Comparison of ENCODE assay signal across 8 cellular contexts in genomic region chr16:28823291-28823718, GRCh38. TPM values are rescaled to one million over a fixed set of nuclear protein-coding genes. Genes with fewer than 3 reads are reported as not detected.
DNase-seq lines count a peak whose midpoint lies in the region; ATAC-seq, FAIRE-seq and TF ChIP-seq lines count a peak whose summit lies in the region.

No MANE protein-coding gene starts in this region.

- no TSS peak for BruUV-seq in K562 (replicated peaks; lab: Mats Ljungman, UMichigan)
- BruUV-seq in HepG2 (replicated peaks; lab: Mats Ljungman, UMichigan): no TSS peak

- ATAC-seq in HG03565 (IDR thresholded peaks at IDR 0.05; ENCODE audit: unreplicated experiment) (peak; percentile 2), K562 (peak; percentile 3), HepG2 (peak; percentile 20)

- POLR2A ChIA-PET in K562 (lab: Yijun Ruan, JAX) (interaction anchor here (0.6 to 2.6 kb wide), 7 partner anchors 8 to 122 kb away, joined by 3 to 11 read pairs (median 3); partner anchors contain the start of gene TUFM), HepG2 (lab: Yijun Ruan, JAX) (interaction anchor here (1.0 to 5.8 kb wide), 13 partner anchors 9 to 214 kb away, joined by 4 to 85 read pairs (median 15); partner anchors contain the start of genes NFATC2IP, SH2B1, SPNS1 and SULT1A1)

- no peak for FAIRE-seq in K562 (lab: Jason Lieb, UNC)
- FAIRE-seq in HepG2 (lab: Jason Lieb, UNC): no peak

- H3K27me3 Mint-ChIP-seq in type B pancreatic cell: no peaks in the 10 kb centered on the region

- H3K4me3 ChIP-seq in K562 (peak overlapping the region; percentile 99), HepG2 (replicated peaks in 1 of 3; ENCODE audit: insufficient read depth in 1 of 3, low read depth in 2 of 3, low read length in 3 of 3) (peak overlapping the region; percentile 77 to 99 (median 89))

- peaks cover 51% of the 10 kb centered on the region for H3K36me3 ChIP-seq in K562 (ENCODE audit: control insufficient read depth, insufficient read depth, low read length)
- peaks cover 14 to 33% of the 10 kb centered on the region in 2 experiments for H3K36me3 ChIP-seq in HepG2 (replicated peaks in 1 of 2; ENCODE audit: control insufficient read depth in 1 of 2, insufficient read depth in 2 of 2, low read length in 2 of 2)

- no peaks in the 10 kb centered on the region for H3K9me1 ChIP-seq in K562 (ENCODE audit: control insufficient read depth, insufficient read depth, low read length)

- H3K27ac ChIP-seq in K562 (ENCODE audit: extremely low read depth, low read depth, low read length) (peak overlapping the region; percentile 99), HepG2 (ENCODE audit: extremely low read length, insufficient read depth, low read length) (peak overlapping the region; percentile 97)

- peaks cover 3% of the 10 kb centered on the region; the same call in 1 of the 2 replicates for H4K20me1 ChIP-seq in K562 (replicated peaks; ENCODE audit: control insufficient read depth, insufficient read depth, low read length)
- H4K20me1 ChIP-seq in HepG2 (ENCODE audit: insufficient read depth, low read length): peaks cover 29% of the 10 kb centered on the region

- peak overlapping the region; percentile 99; the same call in 1 of the 2 replicates for H3K4me2 ChIP-seq in K562 (ENCODE audit: insufficient read depth, low read length)
- peak overlapping the region; percentile 43 for H3K4me2 ChIP-seq in HepG2 (ENCODE audit: low read depth, low read length)

- H3K79me2 ChIP-seq in K562 (ENCODE audit: control insufficient read depth, insufficient read depth, low read length) (peaks cover 70% of the 10 kb centered on the region), HepG2 (ENCODE audit: insufficient read depth, low read length) (peaks cover 45% of the 10 kb centered on the region)

- peak; percentile 72 for DNase-seq in DMS 273 (lab: John Stamatoyannopoulos, UW; ENCODE audit: unreplicated experiment)
- no peak for DNase-seq in DMS 273 treated with DMSO at 0.1 percent for 48 hours (lab: John Stamatoyannopoulos, UW)
- DNase-seq in K562 (ENCODE audit: extremely low read depth in 1 of 4, low spot score in 3 of 4): no peak
- no peak for DNase-seq in HepG2 (ENCODE audit: low spot score)
- DNase-seq in type B pancreatic cell (ENCODE audit: extremely low spot score, unreplicated experiment): no peak
- DNase-seq in cerebellum (ENCODE audit: low spot score): no peak
- no peak for DNase-seq in erythroblast (lab: John Stamatoyannopoulos, UW)

- H3K27ac Mint-ChIP-seq in type B pancreatic cell: no peak overlapping the region

- H3K4me1 Mint-ChIP-seq in type B pancreatic cell (ENCODE audit: unreplicated experiment): peaks cover 27% of the 10 kb centered on the region

- CTCF ChIA-PET in K562 (lab: Yijun Ruan, JAX; ENCODE audit: low intra/inter-chr PET ratio): no interaction called here
- CTCF ChIA-PET in HepG2 (lab: Yijun Ruan, JAX; ENCODE audit: low intra/inter-chr PET ratio, low total read pairs): no interaction called here

- no peak for TF ChIP-seq POLR2A in K562 (conservative IDR thresholded peaks at IDR 0.05)
- no peak for TF ChIP-seq POLR2A in HepG2 (IDR thresholded peaks at IDR 0.05; ENCODE audit: insufficient read depth in 1 of 2, low read depth in 2 of 2, low read length in 2 of 2)
- no peak for TF ChIP-seq POLR2A in erythroblast (IDR thresholded peaks at IDR 0.05; ENCODE audit: low read length)

- peaks cover 20% of the 10 kb centered on the region for H3K36me3 Mint-ChIP-seq in type B pancreatic cell

- TF ChIP-seq EP300 in K562 (IDR thresholded peaks at IDR 0.05; ENCODE audit: low read length) (no peak), HepG2 (IDR thresholded peaks at IDR 0.05; ENCODE audit: low read depth in 2 of 2, low read length in 2 of 2) (no peak), HepG2 (CRISPR knock-in tag; IDR thresholded peaks at IDR 0.05; ENCODE audit: borderline replicate concordance) (no peak)

- TF ChIP-seq RAD21 in K562 (CRISPR knock-in tag; conservative IDR thresholded peaks at IDR 0.05 in 1 of 2, IDR thresholded peaks at IDR 0.05 in 1 of 2) (no peak), HepG2 (CRISPR knock-in tag; IDR thresholded peaks at IDR 0.05) (0 out of 2 replicates have a peak, but pooled peaks have one; percentile 47)

- TF ChIP-seq CTCF in K562 (IDR thresholded peaks at IDR 0.05 in 2 of 3, conservative IDR thresholded peaks at IDR 0.05 in 1 of 3; ENCODE audit: insufficient read depth in 2 of 3, low read depth in 1 of 3, low read length in 3 of 3) (no peak), HepG2 (CRISPR knock-in tag; IDR thresholded peaks at IDR 0.05) (no peak), type B pancreatic cell (conservative IDR thresholded peaks at IDR 0.05) (no peak)

- H3K27me3 ChIP-seq in K562 (ENCODE audit: control insufficient read depth in 2 of 2, insufficient read depth in 2 of 2, low read length in 2 of 2) (no peaks in the 10 kb centered on the region), HepG2 (ENCODE audit: control insufficient read depth in 1 of 2, insufficient read depth in 2 of 2, low read length in 2 of 2) (no peaks in the 10 kb centered on the region; a peak in 1 of 5 replicates)

- peak overlapping the region; percentile 98 to 99 for H3K9ac ChIP-seq in K562 (ENCODE audit: insufficient read depth in 1 of 2, low read depth in 2 of 2, low read length in 2 of 2)
- H3K9ac ChIP-seq in HepG2 (ENCODE audit: insufficient read depth, low read depth, low read length): peak overlapping the region; percentile 99

- H3K9me3 Mint-ChIP-seq in type B pancreatic cell: no peaks in the 10 kb centered on the region

- H3K9me3 ChIP-seq in K562 (replicated peaks; ENCODE audit: control insufficient read depth, insufficient read depth, low read depth, low read length): peaks cover 11% of the 10 kb centered on the region
- H3K9me3 ChIP-seq in HepG2 (ENCODE audit: low read length): no peaks in the 10 kb centered on the region

- 0% methylated on average over 20 of the region's 44 CpGs for WGBS in K562 (ENCODE audit: insufficient coverage, low coverage, missing lambda C conversion rate)
- WGBS in HepG2 (ENCODE audit: low lambda C conversion rate): 0% methylated on average over 25 of the region's 44 CpGs

- H2AFZ ChIP-seq in K562 (ENCODE audit: low read depth, low read length): no peak overlapping the region
- H2AFZ ChIP-seq in HepG2 (ENCODE audit: low read length): no peak overlapping the region

- in situ Hi-C loops in K562 (cut with MboI) (no loop called here), HepG2 (cut with HindIII; ENCODE audit: extremely low pct_ligation_motif_present, low pct_unique_long_range_greater_than_20kb) (no loop called here)

- H3K4me3 Mint-ChIP-seq in type B pancreatic cell: peak overlapping the region; percentile 100

- H3K4me1 ChIP-seq in K562 (replicated peaks in 1 of 2; ENCODE audit: control insufficient read depth in 2 of 2, insufficient read depth in 2 of 2, low read length in 2 of 2) (peaks cover 16 to 24% of the 10 kb centered on the region in 2 experiments), HepG2 (ENCODE audit: insufficient read depth, low read length) (peaks cover 52% of the 10 kb centered on the region)

- intact Hi-C loops in K562 (cut with micrococcal nuclease): no loop called here
- intact Hi-C loops in HepG2 (cut with micrococcal nuclease; ENCODE audit: unreplicated experiment): loop anchor here (5.0 kb wide), 1 partner anchor 114 kb away; no protein-coding TSS in a partner anchor

RNA-seq across cellular contexts. Expression of gene ATXN2L, which starts 0.5 kb away (rescaled TPM):
- total RNA-seq in K562 (2011; cell fraction: chromatin; rRNA removed; ENCODE audit: low replicate concordance): 649 and 780 TPM in 2 replicates
- total RNA-seq in K562 (2011; cell fraction: nucleolus; rRNA removed): 305 and 317 TPM in 2 replicates
- 402 and 422 TPM in 2 replicates for total RNA-seq in K562 (2011; cell fraction: nucleoplasm; rRNA removed)
- 62.2 and 78.2 TPM in 2 replicates for total RNA-seq in K562 (2014; rRNA removed)
- 37.2 and 38.7 TPM in 2 replicates for total RNA-seq in K562 (2014; rRNA removed; fragmentation: Illumina TruSeq; extraction: Trizol)
- total RNA-seq in K562 (2015; rRNA removed; fragmentation: Illumina TruSeq; extraction: Trizol): 35.7 and 36.4 TPM in 2 replicates
- 233 and 280 TPM in 2 replicates for total RNA-seq in K562 (2021)
- polyA plus RNA-seq in K562 (2011; rRNA removed): 25.1 and 43.6 TPM in 2 replicates
- polyA plus RNA-seq in K562 (2011; cell fraction: cytosol; rRNA removed): 32.0 and 34.3 TPM in 2 replicates
- 272 and 340 TPM in 2 replicates for polyA plus RNA-seq in K562 (2011; cell fraction: nucleus; rRNA removed)
- 146 and 261 TPM in 2 replicates for polyA plus RNA-seq in K562 (2012)
- polyA plus RNA-seq in K562 (2014; fragmentation: Illumina TruSeq; extraction: Trizol): 130 and 193 TPM in 2 replicates
- 1 to 10 TPM; 3.8 to 6.5 TPM for polyA plus RNA-seq in K562 (2014; fragmentation: Nextera tagmentation; extraction: Ambion mirVana)
- polyA plus RNA-seq in K562 (2014; rRNA removed): 115 and 145 TPM in 2 replicates
- polyA minus RNA-seq in K562 (2011; rRNA and poly(A)+ RNA removed): 37.4 and 45.8 TPM in 2 replicates
- 89.4 and 177 TPM in 2 replicates for polyA minus RNA-seq in K562 (2011; cell fraction: cytosol; rRNA and poly(A)+ RNA removed)
- 75.4 and 98.7 TPM in 2 replicates for polyA minus RNA-seq in K562 (2011; cell fraction: nucleus; rRNA and poly(A)+ RNA removed)
- total RNA-seq in HepG2 (2016; rRNA removed; fragmentation: Illumina TruSeq; extraction: Trizol): 40.8 and 48.4 TPM in 2 replicates
- 36.9 and 45.8 TPM in 2 replicates for total RNA-seq in HepG2 (2016; cell fraction: cytosol; rRNA removed; fragmentation: Illumina TruSeq; extraction: Trizol; ENCODE audit: low read depth)
- 42.8 and 43.7 TPM in 2 replicates for total RNA-seq in HepG2 (2016; cell fraction: insoluble cytoplasmic fraction; rRNA removed; fragmentation: Illumina TruSeq; extraction: Trizol)
- 52.1 and 54.1 TPM in 2 replicates for total RNA-seq in HepG2 (2016; cell fraction: membrane; rRNA removed; fragmentation: Illumina TruSeq; extraction: Trizol)
- 63.4 and 92.7 TPM in 2 replicates for total RNA-seq in HepG2 (2016; cell fraction: nucleus; rRNA removed; fragmentation: Illumina TruSeq; extraction: Trizol)
- polyA plus RNA-seq in HepG2 (2011; rRNA removed): 55.1 and 63.9 TPM in 2 replicates
- polyA plus RNA-seq in HepG2 (2011; cell fraction: cytosol; rRNA removed): 23.4 and 26.4 TPM in 2 replicates
- polyA plus RNA-seq in HepG2 (2011; cell fraction: nucleus; rRNA removed): 475 and 487 TPM in 2 replicates
- 130 and 201 TPM in 2 replicates for polyA plus RNA-seq in HepG2 (2012)
- polyA plus RNA-seq in HepG2 (2016; cell fraction: cytosol; fragmentation: Illumina TruSeq; extraction: Trizol; ENCODE audit: low read depth): 25.5 and 29.6 TPM in 2 replicates
- polyA plus RNA-seq in HepG2 (2016; cell fraction: insoluble cytoplasmic fraction; fragmentation: Illumina TruSeq; extraction: Trizol; ENCODE audit: low read depth): 97.1 and 152 TPM in 2 replicates
- 65.4 and 76.8 TPM in 2 replicates for polyA plus RNA-seq in HepG2 (2016; cell fraction: membrane; fragmentation: Illumina TruSeq; extraction: Trizol; ENCODE audit: low read depth)
- 346 and 353 TPM in 2 replicates for polyA plus RNA-seq in HepG2 (2016; cell fraction: nucleus; fragmentation: Illumina TruSeq; extraction: Trizol; ENCODE audit: insufficient read depth, low read depth)
- polyA minus RNA-seq in HepG2 (2011; rRNA and poly(A)+ RNA removed; ENCODE audit: low replicate concordance): 36.7 and 65.3 TPM in 2 replicates
- polyA minus RNA-seq in HepG2 (2011; cell fraction: cytosol; rRNA and poly(A)+ RNA removed): 77.5 and 78.1 TPM in 2 replicates
- 171 and 176 TPM in 2 replicates for polyA minus RNA-seq in HepG2 (2011; cell fraction: nucleus; rRNA and poly(A)+ RNA removed)
- total RNA-seq in type B pancreatic cell (ENCODE audit: low replicate concordance): 166 and 208 TPM in 2 replicates
- 47.1 TPM for total RNA-seq in cerebellum

RNA-seq across cellular contexts. Expression of gene TUFM, which starts 22.8 kb away (rescaled TPM):
- total RNA-seq in K562 (2011; cell fraction: chromatin; rRNA removed; ENCODE audit: low replicate concordance): 141 and 307 TPM in 2 replicates
- total RNA-seq in K562 (2011; cell fraction: nucleolus; rRNA removed): 333 and 347 TPM in 2 replicates
- 204 and 233 TPM in 2 replicates for total RNA-seq in K562 (2011; cell fraction: nucleoplasm; rRNA removed)
- total RNA-seq in K562 (2014; rRNA removed) (366 and 468 TPM in 2 replicates), K562 (2014; rRNA removed; fragmentation: Illumina TruSeq; extraction: Trizol) (202 and 249 TPM in 2 replicates), K562 (2015; rRNA removed; fragmentation: Illumina TruSeq; extraction: Trizol) (255 and 256 TPM in 2 replicates), K562 (2021) (410 and 434 TPM in 2 replicates), HepG2 (2016; rRNA removed; fragmentation: Illumina TruSeq; extraction: Trizol) (138 and 298 TPM in 2 replicates), type B pancreatic cell (ENCODE audit: low replicate concordance) (177 and 182 TPM in 2 replicates), cerebellum (43.1 TPM)
- polyA plus RNA-seq in K562 (2011; rRNA removed) (174 and 217 TPM in 2 replicates), K562 (2014; fragmentation: Illumina TruSeq; extraction: Trizol) (354 and 374 TPM in 2 replicates), K562 (2014; fragmentation: Nextera tagmentation; extraction: Ambion mirVana) (10 to 100 TPM; 34.1 to 71.2 TPM), K562 (2014; rRNA removed) (275 and 298 TPM in 2 replicates), HepG2 (2011; rRNA removed) (189 and 206 TPM in 2 replicates)
- polyA plus RNA-seq in K562 (2011; cell fraction: cytosol; rRNA removed): 203 and 308 TPM in 2 replicates
- polyA plus RNA-seq in K562 (2011; cell fraction: nucleus; rRNA removed): 506 and 760 TPM in 2 replicates
- polyA plus RNA-seq in K562 (2012): 267 and 370 TPM in 2 replicates
- 73.7 and 83.7 TPM in 2 replicates for polyA minus RNA-seq in K562 (2011; rRNA and poly(A)+ RNA removed)
- 105 and 124 TPM in 2 replicates for polyA minus RNA-seq in K562 (2011; cell fraction: cytosol; rRNA and poly(A)+ RNA removed)
- 69.0 and 71.4 TPM in 2 replicates for polyA minus RNA-seq in K562 (2011; cell fraction: nucleus; rRNA and poly(A)+ RNA removed)
- 52.9 and 59.0 TPM in 2 replicates for total RNA-seq in HepG2 (2016; cell fraction: cytosol; rRNA removed; fragmentation: Illumina TruSeq; extraction: Trizol; ENCODE audit: low read depth)
- 109 and 318 TPM in 2 replicates for total RNA-seq in HepG2 (2016; cell fraction: insoluble cytoplasmic fraction; rRNA removed; fragmentation: Illumina TruSeq; extraction: Trizol)
- 97.9 and 102 TPM in 2 replicates for total RNA-seq in HepG2 (2016; cell fraction: membrane; rRNA removed; fragmentation: Illumina TruSeq; extraction: Trizol)
- 269 and 303 TPM in 2 replicates for total RNA-seq in HepG2 (2016; cell fraction: nucleus; rRNA removed; fragmentation: Illumina TruSeq; extraction: Trizol)
- 123 and 178 TPM in 2 replicates for polyA plus RNA-seq in HepG2 (2011; cell fraction: cytosol; rRNA removed)
- polyA plus RNA-seq in HepG2 (2011; cell fraction: nucleus; rRNA removed): 404 and 487 TPM in 2 replicates
- 180 and 205 TPM in 2 replicates for polyA plus RNA-seq in HepG2 (2012)
- polyA plus RNA-seq in HepG2 (2016; cell fraction: cytosol; fragmentation: Illumina TruSeq; extraction: Trizol; ENCODE audit: low read depth): 69.4 and 72.1 TPM in 2 replicates
- 150 and 184 TPM in 2 replicates for polyA plus RNA-seq in HepG2 (2016; cell fraction: insoluble cytoplasmic fraction; fragmentation: Illumina TruSeq; extraction: Trizol; ENCODE audit: low read depth)
- 99.2 and 107 TPM in 2 replicates for polyA plus RNA-seq in HepG2 (2016; cell fraction: membrane; fragmentation: Illumina TruSeq; extraction: Trizol; ENCODE audit: low read depth)
- 673 and 742 TPM in 2 replicates for polyA plus RNA-seq in HepG2 (2016; cell fraction: nucleus; fragmentation: Illumina TruSeq; extraction: Trizol; ENCODE audit: insufficient read depth, low read depth)
- polyA minus RNA-seq in HepG2 (2011; rRNA and poly(A)+ RNA removed; ENCODE audit: low replicate concordance): 135 and 165 TPM in 2 replicates
- 69.4 and 75.9 TPM in 2 replicates for polyA minus RNA-seq in HepG2 (2011; cell fraction: cytosol; rRNA and poly(A)+ RNA removed)
- 56.7 and 63.5 TPM in 2 replicates for polyA minus RNA-seq in HepG2 (2011; cell fraction: nucleus; rRNA and poly(A)+ RNA removed)

RNA-seq across cellular contexts. Expression of gene SH2B1, which starts 40.3 kb away (rescaled TPM):
- 80.7 and 204 TPM in 2 replicates for total RNA-seq in K562 (2011; cell fraction: chromatin; rRNA removed; ENCODE audit: low replicate concordance)
- total RNA-seq in K562 (2011; cell fraction: nucleolus; rRNA removed): 124 and 147 TPM in 2 replicates
- 94.3 and 96.1 TPM in 2 replicates for total RNA-seq in K562 (2011; cell fraction: nucleoplasm; rRNA removed)
- 24.7 and 25.9 TPM in 2 replicates for total RNA-seq in K562 (2014; rRNA removed)
- 4.2 and 9.5 TPM in 2 replicates for total RNA-seq in K562 (2014; rRNA removed; fragmentation: Illumina TruSeq; extraction: Trizol)
- total RNA-seq in K562 (2015; rRNA removed; fragmentation: Illumina TruSeq; extraction: Trizol): 15.3 and 16.8 TPM in 2 replicates
- total RNA-seq in K562 (2021): 52.5 and 58.2 TPM in 2 replicates
- polyA plus RNA-seq in K562 (2011; rRNA removed): 12.3 and 23.7 TPM in 2 replicates
- polyA plus RNA-seq in K562 (2011; cell fraction: cytosol; rRNA removed): 17.1 and 29.3 TPM in 2 replicates
- polyA plus RNA-seq in K562 (2011; cell fraction: nucleus; rRNA removed): 163 and 237 TPM in 2 replicates
- polyA plus RNA-seq in K562 (2012): 36.6 and 51.3 TPM in 2 replicates
- 39.4 and 43.6 TPM in 2 replicates for polyA plus RNA-seq in K562 (2014; fragmentation: Illumina TruSeq; extraction: Trizol)
- under 1 TPM; 0.18 to 0.53 TPM for polyA plus RNA-seq in K562 (2014; fragmentation: Nextera tagmentation; extraction: Ambion mirVana)
- 41.7 and 42.5 TPM in 2 replicates for polyA plus RNA-seq in K562 (2014; rRNA removed)
- polyA minus RNA-seq in K562 (2011; rRNA and poly(A)+ RNA removed): 3.2 and 4.6 TPM in 2 replicates
- 8.1 and 11.8 TPM in 2 replicates for polyA minus RNA-seq in K562 (2011; cell fraction: cytosol; rRNA and poly(A)+ RNA removed)
- 28.5 and 28.7 TPM in 2 replicates for polyA minus RNA-seq in K562 (2011; cell fraction: nucleus; rRNA and poly(A)+ RNA removed)
- total RNA-seq in HepG2 (2016; rRNA removed; fragmentation: Illumina TruSeq; extraction: Trizol): 15.6 and 23.3 TPM in 2 replicates
- total RNA-seq in HepG2 (2016; cell fraction: cytosol; rRNA removed; fragmentation: Illumina TruSeq; extraction: Trizol; ENCODE audit: low read depth): 22.5 and 27.1 TPM in 2 replicates
- total RNA-seq in HepG2 (2016; cell fraction: insoluble cytoplasmic fraction; rRNA removed; fragmentation: Illumina TruSeq; extraction: Trizol): 13.4 and 24.5 TPM in 2 replicates
- 16.3 and 21.4 TPM in 2 replicates for total RNA-seq in HepG2 (2016; cell fraction: membrane; rRNA removed; fragmentation: Illumina TruSeq; extraction: Trizol)
- 30.1 and 30.6 TPM in 2 replicates for total RNA-seq in HepG2 (2016; cell fraction: nucleus; rRNA removed; fragmentation: Illumina TruSeq; extraction: Trizol)
- polyA plus RNA-seq in HepG2 (2011; rRNA removed): 30.8 and 40.2 TPM in 2 replicates
- polyA plus RNA-seq in HepG2 (2011; cell fraction: cytosol; rRNA removed): 15.2 and 19.8 TPM in 2 replicates
- polyA plus RNA-seq in HepG2 (2011; cell fraction: nucleus; rRNA removed): 198 and 224 TPM in 2 replicates
- 35.0 and 37.6 TPM in 2 replicates for polyA plus RNA-seq in HepG2 (2012)
- 4.3 and 6.0 TPM in 2 replicates for polyA plus RNA-seq in HepG2 (2016; cell fraction: cytosol; fragmentation: Illumina TruSeq; extraction: Trizol; ENCODE audit: low read depth)
- 18.0 and 21.1 TPM in 2 replicates for polyA plus RNA-seq in HepG2 (2016; cell fraction: insoluble cytoplasmic fraction; fragmentation: Illumina TruSeq; extraction: Trizol; ENCODE audit: low read depth)
- polyA plus RNA-seq in HepG2 (2016; cell fraction: membrane; fragmentation: Illumina TruSeq; extraction: Trizol; ENCODE audit: low read depth): 12.3 and 13.6 TPM in 2 replicates
- 82.4 and 89.4 TPM in 2 replicates for polyA plus RNA-seq in HepG2 (2016; cell fraction: nucleus; fragmentation: Illumina TruSeq; extraction: Trizol; ENCODE audit: insufficient read depth, low read depth)
- 44.5 and 55.4 TPM in 2 replicates for polyA minus RNA-seq in HepG2 (2011; rRNA and poly(A)+ RNA removed; ENCODE audit: low replicate concordance)
- polyA minus RNA-seq in HepG2 (2011; cell fraction: cytosol; rRNA and poly(A)+ RNA removed): 10.5 and 11.6 TPM in 2 replicates
- 36.8 and 48.6 TPM in 2 replicates for polyA minus RNA-seq in HepG2 (2011; cell fraction: nucleus; rRNA and poly(A)+ RNA removed)
- 62.3 and 75.1 TPM in 2 replicates for total RNA-seq in type B pancreatic cell (ENCODE audit: low replicate concordance)
- total RNA-seq in cerebellum: 14.4 TPM

RNA-seq across cellular contexts. Expression of gene ATP2A1, which starts 55.0 kb away (rescaled TPM):
- total RNA-seq in K562 (2011; cell fraction: chromatin; rRNA removed; ENCODE audit: low replicate concordance): 19.9 and 68.6 TPM in 2 replicates
- 13.0 and 15.8 TPM in 2 replicates for total RNA-seq in K562 (2011; cell fraction: nucleolus; rRNA removed)
- total RNA-seq in K562 (2011; cell fraction: nucleoplasm; rRNA removed): 17.7 and 18.4 TPM in 2 replicates
- total RNA-seq in K562 (2014; rRNA removed) (0.41 and 0.65 TPM in 2 replicates), K562 (2014; rRNA removed; fragmentation: Illumina TruSeq; extraction: Trizol) (0.64 and 0.65 TPM in 2 replicates), K562 (2015; rRNA removed; fragmentation: Illumina TruSeq; extraction: Trizol) (0.65 and 1.9 TPM in 2 replicates), K562 (2021) (2.3 and 2.6 TPM in 2 replicates), HepG2 (2016; rRNA removed; fragmentation: Illumina TruSeq; extraction: Trizol) (0.70 and 3.2 TPM in 2 replicates), type B pancreatic cell (ENCODE audit: low replicate concordance) (1.5 and 4.4 TPM in 2 replicates), cerebellum (0.18 TPM)
- polyA plus RNA-seq in K562 (2011; rRNA removed) (1.2 and 3.1 TPM in 2 replicates), K562 (2014; fragmentation: Illumina TruSeq; extraction: Trizol) (1.8 TPM in 2 replicates), K562 (2014; fragmentation: Nextera tagmentation; extraction: Ambion mirVana) (under 1 TPM; 0.25 to 0.58 TPM), K562 (2014; rRNA removed) (1.4 and 1.8 TPM in 2 replicates), HepG2 (2011; rRNA removed) (12.5 and 16.4 TPM in 2 replicates)
- 1.5 and 2.5 TPM in 2 replicates for polyA plus RNA-seq in K562 (2011; cell fraction: cytosol; rRNA removed)
- 27.8 and 31.5 TPM in 2 replicates for polyA plus RNA-seq in K562 (2011; cell fraction: nucleus; rRNA removed)
- polyA plus RNA-seq in K562 (2012): 2.8 and 6.1 TPM in 2 replicates
- 0.60 and 2.1 TPM in 2 replicates for polyA minus RNA-seq in K562 (2011; rRNA and poly(A)+ RNA removed)
- polyA minus RNA-seq in K562 (2011; cell fraction: cytosol; rRNA and poly(A)+ RNA removed): 0.76 and 1.4 TPM in 2 replicates
- polyA minus RNA-seq in K562 (2011; cell fraction: nucleus; rRNA and poly(A)+ RNA removed): 2.0 and 4.8 TPM in 2 replicates
- 1.1 and 1.9 TPM in 2 replicates for total RNA-seq in HepG2 (2016; cell fraction: cytosol; rRNA removed; fragmentation: Illumina TruSeq; extraction: Trizol; ENCODE audit: low read depth)
- total RNA-seq in HepG2 (2016; cell fraction: insoluble cytoplasmic fraction; rRNA removed; fragmentation: Illumina TruSeq; extraction: Trizol): 0.30 and 2.0 TPM in 2 replicates
- total RNA-seq in HepG2 (2016; cell fraction: membrane; rRNA removed; fragmentation: Illumina TruSeq; extraction: Trizol): 0.65 and 1.3 TPM in 2 replicates
- 4.8 and 6.9 TPM in 2 replicates for total RNA-seq in HepG2 (2016; cell fraction: nucleus; rRNA removed; fragmentation: Illumina TruSeq; extraction: Trizol)
- 2.7 and 2.9 TPM in 2 replicates for polyA plus RNA-seq in HepG2 (2011; cell fraction: cytosol; rRNA removed)
- polyA plus RNA-seq in HepG2 (2011; cell fraction: nucleus; rRNA removed): 149 and 332 TPM in 2 replicates
- 31.5 and 57.2 TPM in 2 replicates for polyA plus RNA-seq in HepG2 (2012)
- polyA plus RNA-seq in HepG2 (2016; cell fraction: cytosol; fragmentation: Illumina TruSeq; extraction: Trizol; ENCODE audit: low read depth): 0.51 TPM in 2 replicates
- polyA plus RNA-seq in HepG2 (2016; cell fraction: insoluble cytoplasmic fraction; fragmentation: Illumina TruSeq; extraction: Trizol; ENCODE audit: low read depth): 1.3 and 1.5 TPM in 2 replicates
- polyA plus RNA-seq in HepG2 (2016; cell fraction: membrane; fragmentation: Illumina TruSeq; extraction: Trizol; ENCODE audit: low read depth): 0.87 and 1.9 TPM in 2 replicates
- 55.1 and 58.0 TPM in 2 replicates for polyA plus RNA-seq in HepG2 (2016; cell fraction: nucleus; fragmentation: Illumina TruSeq; extraction: Trizol; ENCODE audit: insufficient read depth, low read depth)
- polyA minus RNA-seq in HepG2 (2011; rRNA and poly(A)+ RNA removed; ENCODE audit: low replicate concordance): 1.4 and 6.4 TPM in 2 replicates
- polyA minus RNA-seq in HepG2 (2011; cell fraction: cytosol; rRNA and poly(A)+ RNA removed): 0.59 and 1.4 TPM in 2 replicates
- polyA minus RNA-seq in HepG2 (2011; cell fraction: nucleus; rRNA and poly(A)+ RNA removed): 26.7 and 30.8 TPM in 2 replicates
